Comparison of ENCODE assay signal across 13 cellular contexts in the genomic region with DNA sequence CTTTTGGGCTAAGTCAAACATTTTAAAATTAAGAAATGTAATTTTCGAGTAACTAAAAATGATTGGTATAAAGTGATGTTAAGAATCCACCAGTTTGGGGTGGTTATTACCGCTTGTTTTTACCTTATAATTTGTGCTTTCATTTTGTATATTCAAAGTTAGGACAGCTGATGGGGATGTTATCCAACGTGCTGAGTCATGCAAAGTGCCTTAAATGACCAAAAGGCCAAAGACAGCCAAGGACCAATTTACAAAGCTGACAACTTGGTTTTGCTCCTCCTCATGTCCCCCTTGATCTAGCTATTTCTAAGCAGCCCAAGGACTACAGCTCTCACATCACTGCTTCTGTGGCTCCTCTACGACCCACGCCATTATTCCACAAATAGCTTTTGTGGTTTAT.
A peak's percentile ranks its signal among the peaks of the same experiment; 100 is the strongest.
DNase-seq lines count a peak whose midpoint lies in the region; ATAC-seq, FAIRE-seq and TF ChIP-seq lines count a peak whose summit lies in the region.
"Had no signal": no experiment of that assay in that cellular context is flagged by ENCODE, and none has a peak within 500 bp of the region (broad histone marks: within the 10 kb centered on the region; RNA-seq: fewer than 3 reads in every experiment).

No MANE protein-coding gene starts in this region.

- H3K36me3 ChIP-seq in IMR-90 (ENCODE audit: control insufficient read depth, insufficient read depth, low read length): no peaks in the 10 kb centered on the region
- no peaks in the 10 kb centered on the region for H3K36me3 ChIP-seq in H1 (ENCODE audit: control insufficient read depth in 2 of 4, insufficient read depth in 4 of 4, low read length in 3 of 4)
- no peaks in the 10 kb centered on the region for H3K36me3 ChIP-seq in heart left ventricle

- BruUV-seq in IMR-90 (replicated peaks; lab: Mats Ljungman, UMichigan): no TSS peak

- intact Hi-C loops in IMR-90 (cut with micrococcal nuclease): no loop called here
- intact Hi-C loops in heart left ventricle (cut with DNase I): no loop called here

- H2BK120ac ChIP-seq in IMR-90 (ENCODE audit: low read depth, low read length) (no peak overlapping the region), H1 (replicated peaks; ENCODE audit: low read depth, low read length) (no peak overlapping the region)

- H3K9me1 ChIP-seq in IMR-90 (ENCODE audit: insufficient read depth, low read length): no peaks in the 10 kb centered on the region

- TF ChIP-seq CTCF in IMR-90 (conservative IDR thresholded peaks at IDR 0.05; ENCODE audit: low read depth, low read length) (no peak), H1 (IDR thresholded peaks at IDR 0.05; ENCODE audit: control extremely low read depth in 1 of 3, insufficient read depth in 1 of 3, low read depth in 1 of 3, low read length in 3 of 3) (no peak), heart left ventricle (IDR thresholded peaks at IDR 0.05) (no peak)

- H3K23ac ChIP-seq in IMR-90 (ENCODE audit: low read depth, low read length) (no peak overlapping the region), H1 (ENCODE audit: insufficient read length) (no peak overlapping the region)

- no peak overlapping the region for H2BK15ac ChIP-seq in IMR-90 (ENCODE audit: low read depth, low read length)
- H2BK15ac ChIP-seq in H1 (ENCODE audit: low read length): no peak overlapping the region

- H2BK5ac ChIP-seq in IMR-90 (ENCODE audit: low read depth, low read length, poor library complexity, severe bottlenecking): no peak overlapping the region
- H2BK5ac ChIP-seq in H1 (ENCODE audit: low read depth, low read length): no peak overlapping the region

- in situ Hi-C loops in Caki2 (cut with HindIII; ENCODE audit: low pct_unique_long_range_greater_than_20kb, low sequenced_read_pairs) (no loop called here), IMR-90 (cut with MboI; ENCODE audit: low sequenced_read_pairs) (no loop called here)

- no peak overlapping the region for H3K14ac ChIP-seq in IMR-90 (replicated peaks; ENCODE audit: low read depth, low read length)
- no peak overlapping the region for H3K14ac ChIP-seq in H1 (ENCODE audit: insufficient read length)

- H3K4me3 ChIP-seq in IMR-90 (ENCODE audit: insufficient read depth, low read depth, low read length): no peak overlapping the region
- no peak overlapping the region for H3K4me3 ChIP-seq in H1 (ENCODE audit: extremely low read depth in 1 of 4, insufficient read depth in 2 of 4, low read depth in 3 of 4, low read length in 4 of 4)
- H3K4me3 ChIP-seq in heart left ventricle: no peak overlapping the region
- H3K4me3 ChIP-seq: A549, GM23338 had no signal

- H2BK20ac ChIP-seq in IMR-90 (ENCODE audit: low read depth, low read length): no peak overlapping the region
- no peak overlapping the region for H2BK20ac ChIP-seq in H1 (ENCODE audit: low read length)

- CTCF ChIA-PET in IMR-90 (lab: Yijun Ruan, JAX) (no interaction called here), H1 (lab: Charles Lee; ENCODE audit: partially characterized antibody) (no interaction called here)

- TF ChIP-seq POLR2A in IMR-90 (IDR thresholded peaks at IDR 0.05; ENCODE audit: low read depth, low read length) (no peak), H1 (IDR thresholded peaks at IDR 0.05; ENCODE audit: control extremely low read depth in 1 of 2, low read depth in 2 of 2, low read length in 2 of 2) (no peak), heart left ventricle (IDR thresholded peaks at IDR 0.05) (no peak)

- H3K4ac ChIP-seq in IMR-90 (ENCODE audit: low read depth, low read length) (no peak overlapping the region), H1 (replicated peaks; ENCODE audit: insufficient read length, low read depth, low read length) (no peak overlapping the region)

- no peak overlapping the region for H2AK9ac ChIP-seq in IMR-90 (replicated peaks; ENCODE audit: low read depth, low read length, poor library complexity)

- H3K18ac ChIP-seq in IMR-90 (ENCODE audit: low read depth, low read length) (no peak overlapping the region), H1 (ENCODE audit: extremely low read depth, low read length) (no peak overlapping the region)

- H2BK12ac ChIP-seq in H1 (ENCODE audit: low read depth, low read length): no peak overlapping the region

- no CpG with 5 or more reads among the region's 5 CpGs for WGBS in IMR-90 (ENCODE audit: extremely low coverage in 2 of 2, insufficient read length in 1 of 2), 2 experiments
- WGBS in H1 (ENCODE audit: extremely low coverage in 1 of 2, insufficient coverage in 1 of 2, insufficient read length in 1 of 2, insufficient replicate concordance in 2 of 2, low coverage in 1 of 2, low lambda C conversion rate in 2 of 2, missing lambda C conversion rate in 1 of 2), 2 experiments: 89% methylated on average over 5 of the region's 5 CpGs; no CpG with 5 or more reads in 1 of the 2 experiments
- 84 to 91% (median 87%) methylated on average over 5 of the region's 5 CpGs for WGBS in heart left ventricle, 4 donors

- no peak overlapping the region for H2AFZ ChIP-seq in IMR-90 (replicated peaks; ENCODE audit: low read length, poor library complexity)
- H2AFZ ChIP-seq in H1 (ENCODE audit: low read length): no peak overlapping the region

- no peaks in the 10 kb centered on the region for H3K79me2 ChIP-seq in H1 (ENCODE audit: control insufficient read depth in 1 of 2, insufficient read depth in 2 of 2, low read length in 2 of 2)

- H3K23me2 ChIP-seq in H1 (ENCODE audit: low read depth, low read length): no peaks in the 10 kb centered on the region

- H4K20me1 ChIP-seq in IMR-90 (ENCODE audit: insufficient read depth, low read length) (no peaks in the 10 kb centered on the region), H1 (replicated peaks in 1 of 2; ENCODE audit: control insufficient read depth in 1 of 2, insufficient read depth in 2 of 2, low read length in 2 of 2) (no peaks in the 10 kb centered on the region)

- H3K9ac ChIP-seq in IMR-90 (ENCODE audit: low read depth, low read length): no peak overlapping the region
- no peak overlapping the region for H3K9ac ChIP-seq in H1 (replicated peaks in 1 of 4; ENCODE audit: extremely low read depth in 1 of 4, low read depth in 3 of 4, low read length in 3 of 4)

- H3K4me2 ChIP-seq in IMR-90 (ENCODE audit: low read depth, low read length) (no peak overlapping the region), H1 (ENCODE audit: insufficient read depth in 1 of 2, low read depth in 2 of 2, low read length in 2 of 2) (no peak overlapping the region)
- H3K4me2 ChIP-seq: A549, GM23338 had no signal

- H4K91ac ChIP-seq in IMR-90 (ENCODE audit: insufficient read depth, low read depth, low read length) (no peak overlapping the region), H1 (replicated peaks; ENCODE audit: insufficient read length, low read length) (no peak overlapping the region)

- dilution Hi-C loops in IMR-90 (cut with HindIII; ENCODE audit: low sequenced_read_pairs, unreplicated experiment): no loop called here

- H3K56ac ChIP-seq in IMR-90 (ENCODE audit: extremely low read depth, insufficient read depth, low read length): no peak overlapping the region
- H3K56ac ChIP-seq in H1 (replicated peaks; ENCODE audit: insufficient read length, low read depth, low read length): no peak overlapping the region

- POLR2A ChIA-PET in IMR-90 (lab: Charles Lee; ENCODE audit: unreplicated experiment): no interaction called here
- POLR2A ChIA-PET in H1 (lab: Charles Lee; ENCODE audit: partially characterized antibody): no interaction called here

- no peak overlapping the region for H3K27ac ChIP-seq in IMR-90 (ENCODE audit: insufficient read depth, low read length)
- H3K27ac ChIP-seq in H1 (ENCODE audit: low read depth, low read length): no peak overlapping the region
- no peak overlapping the region for H3K27ac ChIP-seq in heart left ventricle
- H3K27ac ChIP-seq: A549 had no signal

- no peak for TF ChIP-seq RAD21 in IMR-90 (IDR thresholded peaks at IDR 0.05; ENCODE audit: low read length)
- TF ChIP-seq RAD21 in H1 (IDR thresholded peaks at IDR 0.05 in 1 of 2, conservative IDR thresholded peaks at IDR 0.05 in 1 of 2; ENCODE audit: low read depth in 2 of 2, low read length in 2 of 2): no peak

- no peaks in the 10 kb centered on the region; the same call in 1 of the 2 replicates for H3K27me3 ChIP-seq in IMR-90 (ENCODE audit: control insufficient read depth, insufficient read depth, low read length)
- H3K27me3 ChIP-seq in H1 (replicated peaks in 1 of 4; ENCODE audit: control insufficient read depth in 3 of 4, extremely low read depth in 1 of 4, insufficient read depth in 3 of 4, low read length in 3 of 4): no peaks in the 10 kb centered on the region
- H3K27me3 ChIP-seq in heart left ventricle: no peaks in the 10 kb centered on the region

- H3K79me1 ChIP-seq in IMR-90 (ENCODE audit: low read depth in 1 of 2, low read length in 2 of 2) (no peaks in the 10 kb centered on the region), H1 (ENCODE audit: low read depth, low read length) (no peaks in the 10 kb centered on the region)

- no peak overlapping the region for H4K8ac ChIP-seq in IMR-90 (ENCODE audit: low read depth in 2 of 2, low read length in 2 of 2)
- no peak overlapping the region for H4K8ac ChIP-seq in H1 (ENCODE audit: extremely low read depth, insufficient read depth, low read length)

- H3K4me1 ChIP-seq in IMR-90 (ENCODE audit: control insufficient read depth, insufficient read depth, low read length) (no peaks in the 10 kb centered on the region; the same call in 1 of the 2 replicates), H1 (replicated peaks in 1 of 4; ENCODE audit: control insufficient read depth in 3 of 4, insufficient read depth in 4 of 4, low read length in 3 of 4) (no peaks in the 10 kb centered on the region), heart left ventricle (no peaks in the 10 kb centered on the region)
- H3K4me1 ChIP-seq: A549 had no signal

- no peak for FAIRE-seq in H1 (lab: Jason Lieb, UNC)
- peak; percentile 88 for FAIRE-seq in urothelium cell line (lab: Jason Lieb, UNC)
- FAIRE-seq: A549, GM12891 had no signal

- ATAC-seq in IMR-90 (ENCODE audit: low read depth): no peak
- no peak for ATAC-seq in GM19328 (IDR thresholded peaks at IDR 0.05; ENCODE audit: unreplicated experiment)
- no peak for ATAC-seq in heart left ventricle
- ATAC-seq: A549; CD8-positive, alpha-beta T cell; GM23338 had no signal

- H3K9me3 ChIP-seq in IMR-90 (ENCODE audit: control insufficient read depth, insufficient read depth, low read length) (0 out of 2 replicates have a peak, but pooled peaks cover 2% of the 10 kb centered on the region), H1 (ENCODE audit: insufficient read depth in 2 of 2, low read depth in 1 of 2, low read length in 1 of 2) (no peaks in the 10 kb centered on the region), heart left ventricle (peaks cover 0 to 4% (median 0%) of the 10 kb centered on the region in 12 donors)
- H3K9me3 ChIP-seq: A549 had no signal

- peak; percentile 7 for DNase-seq in Caki2 (ENCODE audit: low read depth)
- no peak for DNase-seq in IMR-90
- DNase-seq in H1 (ENCODE audit: low read depth in 1 of 2, low spot score in 2 of 2): no peak
- no peak for DNase-seq in urothelium cell line (ENCODE audit: low spot score)
- no peak for DNase-seq in NCI-H345 (lab: John Stamatoyannopoulos, UW)
- no peak for DNase-seq in heart left ventricle
- DNase-seq: CD8-positive, alpha-beta T cell; COR-L47; H9 had no signal

- H2AK5ac ChIP-seq in IMR-90 (ENCODE audit: low read depth, low read length) (no peak overlapping the region), H1 (ENCODE audit: low read depth, low read length) (no peak overlapping the region)

- no peak for TF ChIP-seq EP300 in H1 (IDR thresholded peaks at IDR 0.05; ENCODE audit: borderline replicate concordance in 1 of 2, low read depth in 2 of 2, low read length in 2 of 2)

- no peak overlapping the region for H4K5ac ChIP-seq in IMR-90 (ENCODE audit: low read depth, low read length)
- H4K5ac ChIP-seq in H1 (ENCODE audit: insufficient read length, low read depth, low read length): no peak overlapping the region
